ENCODE assay signal across 10 cellular contexts in the genomic region with DNA sequence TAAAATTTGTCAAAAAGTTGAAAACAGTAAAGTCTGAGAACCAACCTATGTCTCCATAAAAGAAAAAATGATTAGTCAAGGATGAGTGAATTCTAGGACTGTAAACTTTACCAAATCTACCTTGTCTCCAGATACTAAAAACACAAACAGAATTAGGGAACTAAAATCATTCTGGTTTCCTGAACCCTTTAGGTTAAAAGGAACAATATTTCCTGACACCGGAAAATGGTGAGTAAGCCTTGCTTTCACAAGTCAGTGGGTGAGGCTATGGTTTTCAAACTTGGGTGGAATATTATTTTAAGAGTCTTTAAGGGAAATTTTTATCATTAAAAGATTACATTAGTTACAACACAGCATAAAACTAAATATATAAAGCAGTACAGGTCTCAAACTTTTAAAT. TPM values are rescaled to one million over a fixed set of nuclear protein-coding genes. Genes with fewer than 3 reads are reported as not detected.
DNase-seq lines count a peak whose midpoint lies in the region; ATAC-seq and TF ChIP-seq lines count a peak whose summit lies in the region.
"Had no signal": no experiment of that assay in that cellular context is flagged by ENCODE, and none has a peak within 500 bp of the region (broad histone marks: within the 10 kb centered on the region; RNA-seq: fewer than 3 reads in every experiment).

No MANE protein-coding gene starts in this region.

- no peak for TF ChIP-seq POLR2A in right lobe of liver (IDR thresholded peaks at IDR 0.05)
- no peak for TF ChIP-seq POLR2A in vagina (IDR thresholded peaks at IDR 0.05)

- TF ChIP-seq CTCF in left ventricle myocardium inferior (IDR thresholded peaks at IDR 0.05; ENCODE audit: borderline replicate concordance) (no peak), right lobe of liver (IDR thresholded peaks at IDR 0.05) (no peak), vagina (IDR thresholded peaks at IDR 0.05) (no peak)

- DNase-seq in left ventricle myocardium inferior (no peak), Right ventricle myocardium superior (no peak), right lobe of liver (no peak), vagina (ENCODE audit: extremely low spot score in 2 of 2) (no peak), NCI-H2196 treated with DMSO at 0.1 percent for 48 hours (lab: John Stamatoyannopoulos, UW; ENCODE audit: unreplicated experiment) (no peak), cerebellar cortex (ENCODE audit: low spot score) (no peak)
- no peak for DNase-seq in activated T-helper 1 cell treated with anti-CD3 and anti-CD28 coated beads, Interleukin-12 subunit alpha, Interleukin-12 subunit beta, Interleukin-2, Interleukin-4 antibody, amounts not matched to agents 30 ng/mL and 10 ng/mL and 1 ng/mL, durations not matched to agents 14 hours and 24 hours and 36 hours (ENCODE audit: low spot score)
- DNase-seq in central memory CD4-positive, alpha-beta T cell = no peak
- DNase-seq: NCI-H1930 had no signal

- peaks cover 70% of the 10 kb centered on the region for H3K4me1 Mint-ChIP-seq in activated T-helper 1 cell treated with anti-CD3 and anti-CD28 coated beads, Interleukin-12 subunit alpha, Interleukin-12 subunit beta, Interleukin-2, Interleukin-4 antibody, amounts not matched to agents 30 ng/mL and 10 ng/mL and 1 ng/mL, durations not matched to agents 14 hours and 24 hours and 36 hours (ENCODE audit: low read depth)

- peak overlapping the region; percentile 97 for H3K27ac Mint-ChIP-seq in activated T-helper 1 cell treated with anti-CD3 and anti-CD28 coated beads, Interleukin-12 subunit alpha, Interleukin-12 subunit beta, Interleukin-2, Interleukin-4 antibody, amounts not matched to agents 30 ng/mL and 10 ng/mL and 1 ng/mL, durations not matched to agents 14 hours and 24 hours and 36 hours

- H3K36me3 ChIP-seq in left ventricle myocardium inferior (peaks cover 7% of the 10 kb centered on the region), right lobe of liver (no peaks in the 10 kb centered on the region), vagina (peaks cover 0 to 7% of the 10 kb centered on the region in 2 donors)

- H3K27ac ChIP-seq in left ventricle myocardium inferior (replicated peaks) (peak overlapping the region; percentile 94), right lobe of liver (peak overlapping the region in 2 of 3 donors; percentile 43 to 82), vagina (peak overlapping the region; percentile 60)

- H3K4me3 ChIP-seq in left ventricle myocardium inferior = peak overlapping the region; percentile 86
- H3K4me3 ChIP-seq in right lobe of liver = peak overlapping the region in 1 of 3 donors; percentile 1
- peak overlapping the region in 1 of 2 donors; percentile 93 for H3K4me3 ChIP-seq in vagina

- H3K9me3 ChIP-seq in left ventricle myocardium inferior (replicated peaks) = no peaks in the 10 kb centered on the region
- no peaks in the 10 kb centered on the region for H3K9me3 ChIP-seq in right lobe of liver
- no peaks in the 10 kb centered on the region for H3K9me3 ChIP-seq in vagina

- H3K27me3 Mint-ChIP-seq in activated T-helper 1 cell treated with anti-CD3 and anti-CD28 coated beads, Interleukin-12 subunit alpha, Interleukin-12 subunit beta, Interleukin-2, Interleukin-4 antibody, amounts not matched to agents 30 ng/mL and 10 ng/mL and 1 ng/mL, durations not matched to agents 14 hours and 24 hours and 36 hours (ENCODE audit: insufficient read depth) = no peaks in the 10 kb centered on the region

- ATAC-seq in Right ventricle myocardium superior (ENCODE audit: poor library complexity) (no peak), right lobe of liver (no peak)
- ATAC-seq: HCT116 had no signal

- H3K36me3 Mint-ChIP-seq in activated T-helper 1 cell treated with anti-CD3 and anti-CD28 coated beads, Interleukin-12 subunit alpha, Interleukin-12 subunit beta, Interleukin-2, Interleukin-4 antibody, amounts not matched to agents 30 ng/mL and 10 ng/mL and 1 ng/mL, durations not matched to agents 14 hours and 24 hours and 36 hours (ENCODE audit: low read depth) = peaks cover 13% of the 10 kb centered on the region

- H3K27me3 ChIP-seq in left ventricle myocardium inferior (ENCODE audit: low read depth) = no peaks in the 10 kb centered on the region
- no peaks in the 10 kb centered on the region for H3K27me3 ChIP-seq in right lobe of liver
- H3K27me3 ChIP-seq in vagina = no peaks in the 10 kb centered on the region

- no peaks in the 10 kb centered on the region for H3K9me3 Mint-ChIP-seq in activated T-helper 1 cell treated with anti-CD3 and anti-CD28 coated beads, Interleukin-12 subunit alpha, Interleukin-12 subunit beta, Interleukin-2, Interleukin-4 antibody, amounts not matched to agents 30 ng/mL and 10 ng/mL and 1 ng/mL, durations not matched to agents 14 hours and 24 hours and 36 hours

- intact Hi-C loops in left ventricle myocardium inferior (cut with micrococcal nuclease) = no loop called here
- intact Hi-C loops in Right ventricle myocardium superior (cut with DNase I) = no loop called here
- intact Hi-C loops in activated T-helper 1 cell treated with anti-CD3 and anti-CD28 coated beads, Interleukin-12 subunit alpha, Interleukin-12 subunit beta, Interleukin-2, Interleukin-4 antibody, amounts not matched to agents 30 ng/mL and 10 ng/mL and 1 ng/mL, durations not matched to agents 14 hours and 24 hours and 36 hours (cut with micrococcal nuclease) = loop anchor here (2.0 to 5.0 kb wide), 5 partner anchors 16 to 632 kb away; a partner anchor contains a TSS
- intact Hi-C loops in right lobe of liver (cut with DNase I) = no loop called here
- intact Hi-C loops in vagina (cut with DNase I) = no loop called here

- 53% methylated on average over 1 of the region's 1 CpG for WGBS in right lobe of liver (ENCODE audit: insufficient coverage, low coverage, low lambda C conversion rate, missing lambda C conversion rate)

- H3K4me1 ChIP-seq in left ventricle myocardium inferior (peaks cover 57% of the 10 kb centered on the region), right lobe of liver (peaks cover 0 to 3% (median 0%) of the 10 kb centered on the region in 4 donors), vagina (peaks cover 38% of the 10 kb centered on the region)

- H3K4me3 Mint-ChIP-seq in activated T-helper 1 cell treated with anti-CD3 and anti-CD28 coated beads, Interleukin-12 subunit alpha, Interleukin-12 subunit beta, Interleukin-2, Interleukin-4 antibody, amounts not matched to agents 30 ng/mL and 10 ng/mL and 1 ng/mL, durations not matched to agents 14 hours and 24 hours and 36 hours = peak overlapping the region; percentile 97

RNA-seq across cellular contexts. Expression of a gene that starts 2.4 kb away (rescaled TPM):
- 25.7 TPM for total RNA-seq in left ventricle myocardium inferior
- total RNA-seq in Right ventricle myocardium superior = 24.9 TPM
- 33.2 and 36.4 TPM in 2 replicates for total RNA-seq in activated T-helper 1 cell treated with anti-CD3 and anti-CD28 coated beads, Interleukin-12 subunit alpha, Interleukin-12 subunit beta, Interleukin-2, Interleukin-4 antibody, amounts not matched to agents 30 ng/mL and 10 ng/mL and 1 ng/mL, durations not matched to agents 14 hours and 24 hours and 36 hours
- 10 to 100 TPM in 1 of 6 experiments, 1 to 10 TPM in 5; 5.6 to 10.9 (median 7.5) TPM for total RNA-seq in right lobe of liver
- total RNA-seq in vagina = 73.4 TPM

RNA-seq across cellular contexts. Expression of a gene that starts 7.8 kb away (rescaled TPM):
- total RNA-seq in left ventricle myocardium inferior (140 TPM), Right ventricle myocardium superior (136 TPM), right lobe of liver (100 to 1,000 TPM in 2 of 6 experiments, 10 to 100 TPM in 4; 59.2 to 177 (median 79.2) TPM), vagina (150 TPM)
- total RNA-seq in activated T-helper 1 cell treated with anti-CD3 and anti-CD28 coated beads, Interleukin-12 subunit alpha, Interleukin-12 subunit beta, Interleukin-2, Interleukin-4 antibody, amounts not matched to agents 30 ng/mL and 10 ng/mL and 1 ng/mL, durations not matched to agents 14 hours and 24 hours and 36 hours = 257 and 267 TPM in 2 replicates

RNA-seq across cellular contexts. Expression of a gene that starts 7.9 kb away (rescaled TPM):
- total RNA-seq in left ventricle myocardium inferior (not detected), Right ventricle myocardium superior (not detected), right lobe of liver (not detected), vagina (not detected)
- total RNA-seq in activated T-helper 1 cell treated with anti-CD3 and anti-CD28 coated beads, Interleukin-12 subunit alpha, Interleukin-12 subunit beta, Interleukin-2, Interleukin-4 antibody, amounts not matched to agents 30 ng/mL and 10 ng/mL and 1 ng/mL, durations not matched to agents 14 hours and 24 hours and 36 hours = not detected in 2 replicates

RNA-seq across cellular contexts. Expression of a gene that starts 31.8 kb away (rescaled TPM):
- 80.6 TPM for total RNA-seq in left ventricle myocardium inferior
- total RNA-seq in Right ventricle myocardium superior = 82.4 TPM
- total RNA-seq in activated T-helper 1 cell treated with anti-CD3 and anti-CD28 coated beads, Interleukin-12 subunit alpha, Interleukin-12 subunit beta, Interleukin-2, Interleukin-4 antibody, amounts not matched to agents 30 ng/mL and 10 ng/mL and 1 ng/mL, durations not matched to agents 14 hours and 24 hours and 36 hours = 78.0 and 80.8 TPM in 2 replicates
- total RNA-seq in right lobe of liver = 1 to 10 TPM; 3.2 to 6.7 (median 4.5) TPM
- total RNA-seq in vagina = 47.4 TPM
